In genomic region chr10:68988530-68989316, GRCh38 we compare ENCODE assay signal across 1 cellular context.
TF ChIP-seq lines count a peak whose summit lies in the region.

Gene KIFBP, plus strand, starts transcription at chr10:68988803. Its CDS starts 30 bp downstream, at chr10:68988833.

TF ChIP-seq in K562, 482 proteins besides CTCF, POLR2A, EP300 and RAD21 (continued from another document and continues in another):
- no peak for TF ChIP-seq MLX (CRISPR knock-in tag; conservative IDR thresholded peaks at IDR 0.05)
- peak; percentile 76; the same call in 1 of the 2 replicates for TF ChIP-seq NR2F6 (CRISPR knock-in tag; IDR thresholded peaks at IDR 0.05)
- peak; percentile 62; the same call in 1 of the 2 replicates for TF ChIP-seq E2F1 (CRISPR knock-in tag; IDR thresholded peaks at IDR 0.05)
- TF ChIP-seq SLC30A9 (CRISPR knock-in tag; IDR thresholded peaks at IDR 0.05) = no peak
- TF ChIP-seq SMAD4 (CRISPR knock-in tag; conservative IDR thresholded peaks at IDR 0.05) = peak; percentile 80
- peak; percentile 78 for TF ChIP-seq SMARCB1 (IDR thresholded peaks at IDR 0.05; ENCODE audit: insufficient read length, low read depth)
- peak; percentile 66 for TF ChIP-seq CHD2 (IDR thresholded peaks at IDR 0.05; ENCODE audit: low read depth, low read length)
- TF ChIP-seq ZNF830 (CRISPR knock-in tag; IDR thresholded peaks at IDR 0.05) = no peak
- TF ChIP-seq RBM22 (IDR thresholded peaks at IDR 0.05; ENCODE audit: low read depth, low read length, poor library complexity, severe bottlenecking) = peak; percentile 70
- 0 out of 2 replicates have a peak, but pooled peaks have one; percentile 18 for TF ChIP-seq MTA2 (IDR thresholded peaks at IDR 0.05; ENCODE audit: low read depth)
- peak; percentile 91; the same call in 1 of the 2 replicates for TF ChIP-seq SAFB (IDR thresholded peaks at IDR 0.05; ENCODE audit: borderline replicate concordance, low read depth, low read length)
- peak; percentile 91; the same call in 1 of the 2 replicates for TF ChIP-seq HDAC2 (IDR thresholded peaks at IDR 0.05)
- TF ChIP-seq ZNF12 (CRISPR knock-in tag; IDR thresholded peaks at IDR 0.05) = no peak
- no peak for TF ChIP-seq ZNF644 (tag; IDR thresholded peaks at IDR 0.05; ENCODE audit: low read depth)
- TF ChIP-seq ZNF398 (CRISPR knock-in tag; IDR thresholded peaks at IDR 0.05) = no peak
- TF ChIP-seq PKNOX1 (IDR thresholded peaks at IDR 0.05) = peak; percentile 83
- no peak for TF ChIP-seq ZNF3 (CRISPR knock-in tag; IDR thresholded peaks at IDR 0.05)
- peak; percentile 81; the same call in 1 of the 2 replicates for TF ChIP-seq KAT7 (CRISPR knock-in tag; IDR thresholded peaks at IDR 0.05; ENCODE audit: borderline replicate concordance)
- TF ChIP-seq DIDO1 (tag; IDR thresholded peaks at IDR 0.05; ENCODE audit: low read depth) = 0 out of 2 replicates have a peak, but pooled peaks have one; percentile 46
- TF ChIP-seq SRSF1 (IDR thresholded peaks at IDR 0.05; ENCODE audit: low read depth, low read length) = no peak
- no peak for TF ChIP-seq ARHGAP35 (IDR thresholded peaks at IDR 0.05; ENCODE audit: partially characterized antibody)
- no peak for TF ChIP-seq SP2 (IDR thresholded peaks at IDR 0.05; ENCODE audit: extremely low read depth, low read depth, low read length, poor library complexity, severe bottlenecking)
- TF ChIP-seq BRD9 (IDR thresholded peaks at IDR 0.05; ENCODE audit: low read depth, partially characterized antibody) = peak; percentile 22
- no peak for TF ChIP-seq HDGF (IDR thresholded peaks at IDR 0.05)
- peak; percentile 79 for TF ChIP-seq RBM39 (optimal IDR thresholded peaks at IDR 0.05; ENCODE audit: low read depth, low read length)
- TF ChIP-seq MAFG (tag; conservative IDR thresholded peaks at IDR 0.05) = no peak
- TF ChIP-seq SMAD2 (IDR thresholded peaks at IDR 0.05; ENCODE audit: low read depth, low read length) = no peak
- 0 out of 2 replicates have a peak, but pooled peaks have one; percentile 67 for TF ChIP-seq AFF4 (CRISPR knock-in tag; IDR thresholded peaks at IDR 0.05)
- no peak for TF ChIP-seq ATF1 (CRISPR knock-in tag; IDR thresholded peaks at IDR 0.05)
- TF ChIP-seq ATF1 (tag; IDR thresholded peaks at IDR 0.05) = peak; percentile 86
- TF ChIP-seq ZBTB9 (CRISPR knock-in tag; IDR thresholded peaks at IDR 0.05) = peak; percentile 65; the same call in 1 of the 2 replicates
- 0 out of 2 replicates have a peak, but pooled peaks have one; percentile 1 for TF ChIP-seq USF2 (CRISPR knock-in tag; IDR thresholded peaks at IDR 0.05)
- TF ChIP-seq EP400 (IDR thresholded peaks at IDR 0.05) = peak; percentile 91
- no peak for TF ChIP-seq ADNP (tag; IDR thresholded peaks at IDR 0.05)
- 0 out of 2 replicates have a peak, but pooled peaks have one; percentile 36 for TF ChIP-seq HMGXB4 (CRISPR knock-in tag; IDR thresholded peaks at IDR 0.05)
- TF ChIP-seq DDX20 (tag; IDR thresholded peaks at IDR 0.05; ENCODE audit: low read depth) = no peak
- peak; percentile 76; the same call in 1 of the 2 replicates for TF ChIP-seq TFAP4 (CRISPR knock-in tag; IDR thresholded peaks at IDR 0.05; ENCODE audit: borderline replicate concordance)
- TF ChIP-seq PHTF2 (CRISPR knock-in tag; IDR thresholded peaks at IDR 0.05) = no peak
- peak; percentile 90 for TF ChIP-seq SAP30 (IDR thresholded peaks at IDR 0.05; ENCODE audit: borderline replicate concordance, insufficient read depth, low read depth, low read length, poor library complexity, severe bottlenecking)
- TF ChIP-seq ARNT (IDR thresholded peaks at IDR 0.05) = peak in 1 of 2 experiments; percentile 41; a peak in 1 of 4 replicates
- no peak for TF ChIP-seq U2AF1 (optimal IDR thresholded peaks at IDR 0.05; ENCODE audit: low read depth, low read length)
- peak; percentile 65; the same call in 1 of the 2 replicates for TF ChIP-seq ERF (CRISPR knock-in tag; IDR thresholded peaks at IDR 0.05)
- TF ChIP-seq TSC22D4 (tag; IDR thresholded peaks at IDR 0.05) = no peak
- TF ChIP-seq CTCFL (IDR thresholded peaks at IDR 0.05; ENCODE audit: borderline replicate concordance, insufficient read depth, low read depth, low read length, poor library complexity, severe bottlenecking) = peak; percentile 31
- no peak for TF ChIP-seq ZBTB49 (CRISPR knock-in tag; IDR thresholded peaks at IDR 0.05; ENCODE audit: borderline replicate concordance)
- TF ChIP-seq ZNF76 (CRISPR knock-in tag; IDR thresholded peaks at IDR 0.05; ENCODE audit: borderline replicate concordance) = peak; percentile 35; the same call in 1 of the 2 replicates
